In genomic region chr2:191612496-191612895, GRCh38 we compare ENCODE assay signal across 13 cellular contexts.
A peak's percentile ranks its signal among the peaks of the same experiment; 100 is the strongest.
DNase-seq lines count a peak whose midpoint lies in the region; ATAC-seq, FAIRE-seq and TF ChIP-seq lines count a peak whose summit lies in the region.
"Had no signal": no experiment of that assay in that cellular context is flagged by ENCODE, and none has a peak within 500 bp of the region (broad histone marks: within the 10 kb centered on the region; RNA-seq: fewer than 3 reads in every experiment).

No MANE protein-coding gene starts in this region.

- peaks cover 17% of the 10 kb centered on the region for H3K4me1 ChIP-seq in A549

- in situ Hi-C loops in astrocyte of the cerebellum (cut with HindIII; ENCODE audit: low sequenced_read_pairs) = no loop called here

- H3K4me1 Mint-ChIP-seq in HFFc6 (ENCODE audit: low read depth) = peaks cover 54% of the 10 kb centered on the region
- H3K4me1 Mint-ChIP-seq in activated CD4-positive, alpha-beta memory T cell treated with anti-CD3 and anti-CD28 coated beads, Interleukin-2, amount 10 ng/mL, durations not matched to agents 7 days and 5 days = peaks cover 6% of the 10 kb centered on the region
- H3K4me1 Mint-ChIP-seq in activated T-cell treated with anti-CD3 and anti-CD28 coated beads, Interleukin-2, amount 50 U/mL, for 4 hours (ENCODE audit: low read depth) = peaks cover 11% of the 10 kb centered on the region

- TF ChIP-seq CTCF in A549 (IDR thresholded peaks at IDR 0.05) (no peak), HFFc6 (IDR thresholded peaks at IDR 0.05) (no peak), astrocyte of the cerebellum (IDR thresholded peaks at IDR 0.05; ENCODE audit: low read depth, low read length, missing control alignments) (no peak), kidney epithelial cell (IDR thresholded peaks at IDR 0.05; ENCODE audit: insufficient read depth, low read length, poor library complexity, severe bottlenecking) (no peak)

- H3K36me3 ChIP-seq in kidney epithelial cell (ENCODE audit: control insufficient read depth, insufficient read depth, low read length) = no peaks in the 10 kb centered on the region

- no peaks in the 10 kb centered on the region for H3K36me3 Mint-ChIP-seq in HFFc6 (ENCODE audit: low read depth)
- no peaks in the 10 kb centered on the region for H3K36me3 Mint-ChIP-seq in activated CD4-positive, alpha-beta memory T cell treated with anti-CD3 and anti-CD28 coated beads, Interleukin-2, amount 10 ng/mL, durations not matched to agents 7 days and 5 days (ENCODE audit: low read depth)
- H3K36me3 Mint-ChIP-seq in activated T-cell treated with anti-CD3 and anti-CD28 coated beads, Interleukin-2, amount 50 U/mL, for 4 hours (ENCODE audit: insufficient read depth) = no peaks in the 10 kb centered on the region

- H3K4me3 ChIP-seq in A549 (no peak overlapping the region), astrocyte of the cerebellum (ENCODE audit: low read depth, low read length) (no peak overlapping the region), kidney epithelial cell (ENCODE audit: low read depth, low read length) (no peak overlapping the region)
- H3K4me3 ChIP-seq: mucosa of descending colon had no signal

- TF ChIP-seq EP300 in A549 (IDR thresholded peaks at IDR 0.05) = no peak

- ATAC-seq in A549 = peak; percentile 95 to 96
- ATAC-seq in activated T-cell treated with anti-CD3 and anti-CD28 coated beads, Interleukin-2, amount 50 U/mL, for 4 hours = no peak
- ATAC-seq: mucosa of descending colon had no signal

- CTCF ChIA-PET in A549 (lab: Yijun Ruan, JAX) = interaction anchor here (1.2 to 1.3 kb wide), 2 partner anchors 8 to 12 kb away, joined by 4 to 7 read pairs; no protein-coding TSS in a partner anchor
- CTCF ChIA-PET in activated CD4-positive, alpha-beta memory T cell treated with anti-CD3 and anti-CD28 coated beads, Interleukin-2, amount 10 ng/mL, durations not matched to agents 7 days and 5 days (lab: Charles Lee) = no interaction called here

- no peaks in the 10 kb centered on the region for H3K9me3 ChIP-seq in A549
- H3K9me3 ChIP-seq: mucosa of descending colon had no signal

- H3K9me3 Mint-ChIP-seq in HFFc6 = no peaks in the 10 kb centered on the region
- no peaks in the 10 kb centered on the region for H3K9me3 Mint-ChIP-seq in activated CD4-positive, alpha-beta memory T cell treated with anti-CD3 and anti-CD28 coated beads, Interleukin-2, amount 10 ng/mL, durations not matched to agents 7 days and 5 days
- no peaks in the 10 kb centered on the region for H3K9me3 Mint-ChIP-seq in activated T-cell treated with anti-CD3 and anti-CD28 coated beads, Interleukin-2, amount 50 U/mL, for 4 hours

- no peaks in the 10 kb centered on the region for H3K27me3 ChIP-seq in kidney epithelial cell (ENCODE audit: control insufficient read depth, insufficient read depth, low read length)

- no peak for TF ChIP-seq POLR2A in A549 (IDR thresholded peaks at IDR 0.05; ENCODE audit: low read length)

- no peak for TF ChIP-seq RAD21 in A549 (conservative IDR thresholded peaks at IDR 0.05 in 1 of 2, IDR thresholded peaks at IDR 0.05 in 1 of 2)

- DNase-seq in A549 (ENCODE audit: low read depth in 1 of 2, low spot score in 1 of 2) (peak; percentile 9 to 66), HFFc6 (peak; percentile 96), astrocyte of the cerebellum (ENCODE audit: low read depth) (peak; percentile 61), kidney epithelial cell (ENCODE audit: low read depth) (peak; percentile 98), hippocampal formation (lab: John Stamatoyannopoulos, UW) (no peak), middle frontal gyrus (ENCODE audit: extremely low spot score, low spot score) (no peak)
- DNase-seq in activated CD4-positive, alpha-beta memory T cell treated with anti-CD3 and anti-CD28 coated beads, Interleukin-2, amount 10 ng/mL, durations not matched to agents 7 days and 5 days = no peak
- DNase-seq in activated T-cell treated with anti-CD3 and anti-CD28 coated beads, Interleukin-2, amount 50 U/mL, for 4 hours = no peak
- DNase-seq: activated CD4-positive, alpha-beta T cell treated with anti-CD3 and anti-CD28 coated beads, Interleukin-2, amount 10 ng/mL, durations not matched to agents 7 days and 5 days; activated effector memory CD4-positive, alpha-beta T cell treated with anti-CD3 and anti-CD28 coated beads, Interleukin-2, amount 50 U/mL, for 16 hours; H7; mucosa of descending colon; MV-4-11 had no signal

- H3K4me2 ChIP-seq in A549 = peak overlapping the region; percentile 41

- H3K27ac ChIP-seq in A549 = peak overlapping the region in 1 of 2 experiments; percentile 46; a peak in 2 of 6 replicates

- 5% methylated on average over 1 of the region's 1 CpG for WGBS in A549 (ENCODE audit: missing lambda C conversion rate)

- no peak for FAIRE-seq in A549 (lab: Jason Lieb, UNC)

- peak overlapping the region; percentile 96 for H3K27ac Mint-ChIP-seq in HFFc6
- no peak overlapping the region for H3K27ac Mint-ChIP-seq in activated CD4-positive, alpha-beta memory T cell treated with anti-CD3 and anti-CD28 coated beads, Interleukin-2, amount 10 ng/mL, durations not matched to agents 7 days and 5 days
- H3K27ac Mint-ChIP-seq: activated CD4-positive, alpha-beta T cell treated with anti-CD3 and anti-CD28 coated beads, Interleukin-2, amount 10 ng/mL, durations not matched to agents 7 days and 5 days had no signal

- no peaks in the 10 kb centered on the region for H3K27me3 Mint-ChIP-seq in HFFc6 (ENCODE audit: insufficient read depth)
- no peaks in the 10 kb centered on the region for H3K27me3 Mint-ChIP-seq in activated CD4-positive, alpha-beta memory T cell treated with anti-CD3 and anti-CD28 coated beads, Interleukin-2, amount 10 ng/mL, durations not matched to agents 7 days and 5 days
- no peaks in the 10 kb centered on the region for H3K27me3 Mint-ChIP-seq in activated T-cell treated with anti-CD3 and anti-CD28 coated beads, Interleukin-2, amount 50 U/mL, for 4 hours (ENCODE audit: low read depth)

- POLR2A ChIA-PET in A549 (lab: Yijun Ruan, JAX) = interaction anchor here (1.6 kb wide), 1 partner anchor 65 kb away, joined by 10 read pairs; the partner anchor contains the start of gene NABP1
- POLR2A ChIA-PET in activated CD4-positive, alpha-beta memory T cell treated with anti-CD3 and anti-CD28 coated beads, Interleukin-2, amount 10 ng/mL, durations not matched to agents 7 days and 5 days (lab: Charles Lee) = no interaction called here

- peak overlapping the region; percentile 50 for H3K4me3 Mint-ChIP-seq in HFFc6
- H3K4me3 Mint-ChIP-seq in activated CD4-positive, alpha-beta memory T cell treated with anti-CD3 and anti-CD28 coated beads, Interleukin-2, amount 10 ng/mL, durations not matched to agents 7 days and 5 days = no peak overlapping the region
- no peak overlapping the region for H3K4me3 Mint-ChIP-seq in activated T-cell treated with anti-CD3 and anti-CD28 coated beads, Interleukin-2, amount 50 U/mL, for 4 hours
- H3K4me3 Mint-ChIP-seq: activated CD4-positive, alpha-beta T cell treated with anti-CD3 and anti-CD28 coated beads, Interleukin-2, amount 10 ng/mL, durations not matched to agents 7 days and 5 days had no signal

TF ChIP-seq in A549, 52 proteins besides CTCF, POLR2A, EP300 and RAD21:
- TF ChIP-seq JUNB (IDR thresholded peaks at IDR 0.05) (peak; percentile 23; the same call in 1 of the 2 replicates), MAFK (IDR thresholded peaks at IDR 0.05; ENCODE audit: partially characterized antibody) (peak; percentile 47), MAZ (IDR thresholded peaks at IDR 0.05; ENCODE audit: borderline replicate concordance, low read depth, low read length) (no peak), FOSL2 (IDR thresholded peaks at IDR 0.05) (no peak), FOSL2 (CRISPR knock-in tag; IDR thresholded peaks at IDR 0.05) (peak; percentile 70)

Comparison
In these comparisons a context has a peak if more than half of its experiments do, and no peak if none do; other contexts are left out.
1. ATAC-seq: peak in A549 (2 of 2); none in activated T-cell treated with anti-CD3 and anti-CD28 coated beads, Interleukin-2, amount 50 U/mL, for 4 hours (0 of 2).
2. DNase-seq: peak in A549 (2 of 2), HFFc6 (single experiment), astrocyte of the cerebellum (single experiment) and kidney epithelial cell (single experiment); none in hippocampal formation (0 of 2), middle frontal gyrus (single experiment), activated CD4-positive, alpha-beta memory T cell treated with anti-CD3 and anti-CD28 coated beads, Interleukin-2, amount 10 ng/mL, durations not matched to agents 7 days and 5 days (single experiment) and activated T-cell treated with anti-CD3 and anti-CD28 coated beads, Interleukin-2, amount 50 U/mL, for 4 hours (single experiment).